17 cellular contexts compared by ENCODE assay signal in genomic region chr6:110612298-110612697, GRCh38.
"Had no signal": no experiment of that assay in that cellular context is flagged by ENCODE, and none has a peak within 500 bp of the region (broad histone marks: within the 10 kb centered on the region; RNA-seq: fewer than 3 reads in every experiment).

No MANE protein-coding gene starts in this region.

- H3K36me3 ChIP-seq: right atrium auricular region had no signal

- H3K27ac ChIP-seq: coronary artery, heart left ventricle, right atrium auricular region, testis, tibial nerve, upper lobe of right lung, vagina had no signal

- H3K9me3 ChIP-seq: heart left ventricle, right atrium auricular region, testis, tibial nerve, upper lobe of right lung, vagina had no signal

- H3K27me3 ChIP-seq: heart left ventricle, right atrium auricular region, testis, tibial nerve, upper lobe of right lung, vagina had no signal

- FAIRE-seq: small intestine had no signal

- H3K4me1 ChIP-seq: testis, upper lobe of right lung, vagina had no signal

- DNase-seq: effector CD8-positive, alpha-beta T cell; foreskin melanocyte; heart left ventricle; hippocampal formation; naive thymus-derived CD4-positive, alpha-beta T cell; nephron progenitor cell; small intestine; stimulated activated CD4-positive, alpha-beta T cell treated with anti-CD3 and anti-CD28 coated beads, Interleukin-4, amount 100 ng/mL, for 1 hour; stimulated activated CD8-positive, alpha-beta memory T cell treated with anti-CD3 and anti-CD28 coated beads, Interleukin-4, amount 100 ng/mL, for 48 hours; stimulated activated naive CD8-positive, alpha-beta T cell treated with anti-CD3 and anti-CD28 coated beads, Interleukin-15, Interleukin-2, amounts not matched to agents 100 U/mL and 50 U/mL, for 24 hours; testis; upper lobe of right lung had no signal

- H3K4me3 ChIP-seq: coronary artery, heart left ventricle, right atrium auricular region, testis, tibial nerve, upper lobe of right lung, vagina had no signal

- ATAC-seq: heart left ventricle; naive thymus-derived CD4-positive, alpha-beta T cell; stimulated activated effector memory CD8-positive, alpha-beta T cell treated with anti-CD3 and anti-CD28 coated beads, Interleukin-12 subunit alpha, Interleukin-12 subunit beta, amount 100 ng/mL, for 72 hours; stimulated activated naive CD8-positive, alpha-beta T cell treated with anti-CD3 and anti-CD28 coated beads, Interleukin-15, Interleukin-2, amounts not matched to agents 100 U/mL and 50 U/mL, for 24 hours; upper lobe of right lung had no signal
